ENCODE assay signal across 19 cellular contexts in genomic region chr12:80031229-80031628, GRCh38.
A peak's percentile ranks its signal among the peaks of the same experiment; 100 is the strongest.
DNase-seq lines count a peak whose midpoint lies in the region; ATAC-seq, FAIRE-seq and TF ChIP-seq lines count a peak whose summit lies in the region.
"Had no signal": no experiment of that assay in that cellular context is flagged by ENCODE, and none has a peak within 500 bp of the region (broad histone marks: within the 10 kb centered on the region; RNA-seq: fewer than 3 reads in every experiment).

No MANE protein-coding gene starts in this region.

- TF ChIP-seq RAD21 in K562 (CRISPR knock-in tag; conservative IDR thresholded peaks at IDR 0.05 in 1 of 2, IDR thresholded peaks at IDR 0.05 in 1 of 2): no peak

- BruUV-seq in K562 (replicated peaks; lab: Mats Ljungman, UMichigan): no TSS peak

- H3K79me1 ChIP-seq in neuronal stem cell (ENCODE audit: low read depth, low read length): no peaks in the 10 kb centered on the region

- DNase-seq in LNCaP clone FGC (ENCODE audit: low read depth) (no peak), K562 (ENCODE audit: extremely low read depth in 1 of 4, low spot score in 3 of 4) (no peak), neuronal stem cell (ENCODE audit: low spot score) (no peak), transverse colon (no peak), SJCRH30 (no peak), NOMO-1 treated with DMSO at 0.1 percent for 48 hours (lab: John Stamatoyannopoulos, UW; ENCODE audit: unreplicated experiment) (no peak), SW480 (ENCODE audit: low spot score) (no peak)
- DNase-seq: BE2C; CD8-positive, alpha-beta T cell; KBM-7; MG63; NCI-H1105 treated with DMSO at 0.1 percent for 48 hours; NCI-H1694 treated with DMSO at 0.1 percent for 48 hours; NCI-H2107; NCI-H226; NCI-H524 treated with DMSO at 0.1 percent for 48 hours; SHP77 had no signal

- no peak overlapping the region for H4K8ac ChIP-seq in neuronal stem cell (ENCODE audit: low read depth, low read length)

- H3K4me3 ChIP-seq in LNCaP clone FGC (ENCODE audit: low read depth, low read length) (0 out of 2 replicates have a peak overlapping the region, but pooled peaks have one; percentile 15), K562 (no peak overlapping the region), neuronal stem cell (ENCODE audit: low read length in 2 of 2) (no peak overlapping the region), transverse colon (no peak overlapping the region), SJCRH30 (no peak overlapping the region)
- H3K4me3 ChIP-seq: HAP-1, MG63 had no signal

- no peak for ATAC-seq in K562
- ATAC-seq: CD8-positive, alpha-beta T cell had no signal

- no peaks in the 10 kb centered on the region for H3K36me3 ChIP-seq in K562 (ENCODE audit: control insufficient read depth, insufficient read depth, low read length)
- H3K36me3 ChIP-seq in neuronal stem cell (replicated peaks in 1 of 2; ENCODE audit: control insufficient read depth in 2 of 2, insufficient read depth in 2 of 2, low read length in 2 of 2): no peaks in the 10 kb centered on the region
- no peaks in the 10 kb centered on the region for H3K36me3 ChIP-seq in transverse colon
- no peaks in the 10 kb centered on the region for H3K36me3 ChIP-seq in SJCRH30
- H3K36me3 ChIP-seq: BE2C, HAP-1, MG63 had no signal

- CTCF ChIA-PET in K562 (lab: Yijun Ruan, JAX; ENCODE audit: low intra/inter-chr PET ratio): no interaction called here

- no peak overlapping the region for H3K4me2 ChIP-seq in K562 (ENCODE audit: insufficient read depth, low read length)
- no peak overlapping the region for H3K4me2 ChIP-seq in neuronal stem cell (ENCODE audit: insufficient read depth, low read length, poor library complexity, severe bottlenecking)

- POLR2A ChIA-PET in K562 (lab: Yijun Ruan, JAX): no interaction called here

- no peaks in the 10 kb centered on the region; a peak in 1 of 5 replicates for H3K4me1 ChIP-seq in K562 (replicated peaks in 1 of 2; ENCODE audit: control insufficient read depth in 2 of 2, insufficient read depth in 2 of 2, low read length in 2 of 2)
- peaks cover 0 to 4% of the 10 kb centered on the region in 2 donors for H3K4me1 ChIP-seq in neuronal stem cell (ENCODE audit: control insufficient read depth in 2 of 2, insufficient read depth in 1 of 2, low read depth in 1 of 2, low read length in 2 of 2)
- H3K4me1 ChIP-seq in transverse colon: peaks cover 0 to 6% (median 0%) of the 10 kb centered on the region in 4 donors
- H3K4me1 ChIP-seq in SJCRH30: no peaks in the 10 kb centered on the region
- H3K4me1 ChIP-seq: BE2C, HAP-1 had no signal

- H3K79me2 ChIP-seq in K562 (ENCODE audit: control insufficient read depth, insufficient read depth, low read length): no peaks in the 10 kb centered on the region

- no peak overlapping the region for H2AK5ac ChIP-seq in neuronal stem cell (ENCODE audit: low read depth, low read length)

- TF ChIP-seq POLR2A in K562 (conservative IDR thresholded peaks at IDR 0.05) (no peak), transverse colon (IDR thresholded peaks at IDR 0.05) (no peak)

- no peak overlapping the region for H3K18ac ChIP-seq in neuronal stem cell (ENCODE audit: low read length)

- H2BK120ac ChIP-seq in neuronal stem cell (ENCODE audit: low read depth, low read length): no peak overlapping the region

- no peaks in the 10 kb centered on the region for H3K9me3 ChIP-seq in K562 (replicated peaks; ENCODE audit: control insufficient read depth, insufficient read depth, low read depth, low read length)
- H3K9me3 ChIP-seq in neuronal stem cell (replicated peaks in 1 of 2; ENCODE audit: control insufficient read depth in 2 of 2, insufficient read depth in 1 of 2, low read depth in 1 of 2, low read length in 2 of 2): no peaks in the 10 kb centered on the region
- H3K9me3 ChIP-seq in transverse colon: no peaks in the 10 kb centered on the region
- H3K9me3 ChIP-seq in SJCRH30 (replicated peaks): peaks cover 2% of the 10 kb centered on the region; the same call in 1 of the 2 replicates
- H3K9me3 ChIP-seq: BE2C, HAP-1, MG63 had no signal

- 0% methylated on average over 1 of the region's 1 CpG for WGBS in K562 (ENCODE audit: insufficient coverage, low coverage, missing lambda C conversion rate)
- no CpG with 5 or more reads among the region's 1 CpG for WGBS in neuronal stem cell (ENCODE audit: extremely low coverage in 2 of 2, insufficient read length in 2 of 2, insufficient replicate concordance in 1 of 2), 2 donors
- WGBS in transverse colon (ENCODE audit: low coverage in 1 of 2), 2 donors: 90 to 100% methylated on average over 1 of the region's 1 CpG

- FAIRE-seq in K562 (lab: Jason Lieb, UNC): no peak

- H3K27me3 ChIP-seq in K562 (ENCODE audit: control insufficient read depth in 2 of 2, insufficient read depth in 2 of 2, low read length in 2 of 2) (no peaks in the 10 kb centered on the region), neuronal stem cell (ENCODE audit: control insufficient read depth in 3 of 3, insufficient read depth in 3 of 3, low read depth in 1 of 3, low read length in 3 of 3) (no peaks in the 10 kb centered on the region), transverse colon (no peaks in the 10 kb centered on the region), SJCRH30 (no peaks in the 10 kb centered on the region)
- H3K27me3 ChIP-seq: MG63 had no signal

- H2AFZ ChIP-seq in K562 (ENCODE audit: low read depth, low read length) (no peak overlapping the region), neuronal stem cell (ENCODE audit: low read length) (peak overlapping the region; percentile 33)

- no peak overlapping the region for H3K14ac ChIP-seq in neuronal stem cell (ENCODE audit: low read length)

- TF ChIP-seq EP300 in K562 (IDR thresholded peaks at IDR 0.05; ENCODE audit: low read length): no peak
- TF ChIP-seq EP300 in transverse colon (IDR thresholded peaks at IDR 0.05; ENCODE audit: low read depth): no peak

- H2BK15ac ChIP-seq in neuronal stem cell (ENCODE audit: low read length): no peak overlapping the region

- H2BK5ac ChIP-seq in neuronal stem cell (ENCODE audit: low read length): no peak overlapping the region

- no peak overlapping the region for H4K91ac ChIP-seq in neuronal stem cell (ENCODE audit: low read depth, low read length, poor library complexity)

- intact Hi-C loops in K562 (cut with micrococcal nuclease) (no loop called here), transverse colon (cut with DNase I; ENCODE audit: low total_unique reads) (no loop called here)

- TF ChIP-seq CTCF in LNCaP clone FGC (IDR thresholded peaks at IDR 0.05; ENCODE audit: control insufficient read depth, extremely low read depth, insufficient read depth): no peak
- no peak for TF ChIP-seq CTCF in K562 (IDR thresholded peaks at IDR 0.05 in 2 of 3, conservative IDR thresholded peaks at IDR 0.05 in 1 of 3; ENCODE audit: insufficient read depth in 2 of 3, low read depth in 1 of 3, low read length in 3 of 3)
- no peak for TF ChIP-seq CTCF in transverse colon (IDR thresholded peaks at IDR 0.05)

- H3K9ac ChIP-seq in K562 (ENCODE audit: insufficient read depth in 1 of 2, low read depth in 2 of 2, low read length in 2 of 2) (no peak overlapping the region), neuronal stem cell (ENCODE audit: low read depth, low read length, poor library complexity) (no peak overlapping the region)

- no peak overlapping the region for H2BK12ac ChIP-seq in neuronal stem cell (ENCODE audit: low read length)

- no peak overlapping the region for H3K23ac ChIP-seq in neuronal stem cell (ENCODE audit: low read depth, low read length, poor library complexity)

- H3K4ac ChIP-seq in neuronal stem cell (ENCODE audit: low read length): no peak overlapping the region

- in situ Hi-C loops in K562 (cut with MboI) (no loop called here), transverse colon (cut with MboI; ENCODE audit: low pct_ligation_motif_present in 1 of 4, low pct_unique_long_range_greater_than_20kb in 1 of 4, low sequenced_read_pairs in 3 of 4) (no loop called here)

- H3K27ac ChIP-seq in K562 (ENCODE audit: extremely low read depth, low read depth, low read length): no peak overlapping the region
- no peak overlapping the region for H3K27ac ChIP-seq in neuronal stem cell (replicated peaks; ENCODE audit: low read length)
- peak overlapping the region in 3 of 4 donors; percentile 18 to 56 (median 27) for H3K27ac ChIP-seq in transverse colon
- no peak overlapping the region for H3K27ac ChIP-seq in SJCRH30
- H3K27ac ChIP-seq: HL-60 had no signal

- no peaks in the 10 kb centered on the region for H4K20me1 ChIP-seq in K562 (replicated peaks; ENCODE audit: control insufficient read depth, insufficient read depth, low read length)

- no peaks in the 10 kb centered on the region for H3K9me1 ChIP-seq in K562 (ENCODE audit: control insufficient read depth, insufficient read depth, low read length)

TF ChIP-seq in K562, 482 proteins besides CTCF, POLR2A, EP300 and RAD21:
- no peak for TF ChIP-seq CHD4 (IDR thresholded peaks at IDR 0.05; ENCODE audit: insufficient read depth, insufficient replicate concordance, low read depth, low read length, poor library complexity, severe bottlenecking)
- TF ChIP-seq, protein P1, sequence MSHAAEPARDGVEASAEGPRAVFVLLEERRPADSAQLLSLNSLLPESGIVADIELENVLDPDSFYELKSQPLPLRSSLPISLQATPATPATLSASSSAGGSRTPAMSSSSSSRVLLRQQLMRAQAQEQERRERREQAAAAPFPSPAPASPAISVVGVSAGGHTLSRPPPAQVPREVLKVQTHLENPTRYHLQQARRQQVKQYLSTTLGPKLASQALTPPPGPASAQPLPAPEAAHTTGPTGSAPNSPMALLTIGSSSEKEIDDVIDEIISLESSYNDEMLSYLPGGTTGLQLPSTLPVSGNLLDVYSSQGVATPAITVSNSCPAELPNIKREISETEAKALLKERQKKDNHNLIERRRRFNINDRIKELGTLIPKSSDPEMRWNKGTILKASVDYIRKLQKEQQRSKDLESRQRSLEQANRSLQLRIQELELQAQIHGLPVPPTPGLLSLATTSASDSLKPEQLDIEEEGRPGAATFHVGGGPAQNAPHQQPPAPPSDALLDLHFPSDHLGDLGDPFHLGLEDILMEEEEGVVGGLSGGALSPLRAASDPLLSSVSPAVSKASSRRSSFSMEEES (CRISPR knock-in tag; IDR thresholded peaks at IDR 0.05): peak; percentile 59
TF ChIP-seq in K562: peak in this region for 1.

Comparison
In these comparisons a context has a peak if more than half of its experiments do, and no peak if none do; other contexts are left out.
1. H3K27ac ChIP-seq: peak in transverse colon (3 of 4); none in K562 (single experiment), neuronal stem cell (single experiment) and SJCRH30 (single experiment).